8 cellular contexts compared by ENCODE assay signal in genomic region chr14:68664225-68664681, GRCh38.
DNase-seq lines count a peak whose midpoint lies in the region; ATAC-seq, FAIRE-seq and TF ChIP-seq lines count a peak whose summit lies in the region.

No MANE protein-coding gene starts in this region.

- no peak for ATAC-seq in activated B cell treated with CpG ODN at 0.5 μM for 24 hours (ENCODE audit: low read depth)
- ATAC-seq in HG02970 (IDR thresholded peaks at IDR 0.05; ENCODE audit: low FRiP score, unreplicated experiment): no peak
- ATAC-seq in HG03469 (IDR thresholded peaks at IDR 0.05; ENCODE audit: unreplicated experiment): no peak
- ATAC-seq in GM19455 (IDR thresholded peaks at IDR 0.05; ENCODE audit: unreplicated experiment): no peak

- in situ Hi-C loops in GM13976 (cut with MboI; ENCODE audit: low sequenced_read_pairs, unreplicated experiment): loop anchor here (25.0 kb wide), 1 partner anchor 402 kb away; no protein-coding TSS in a partner anchor

- CTCF ChIA-PET in activated B cell treated with CpG ODN at 0.5 μM for 24 hours (lab: Charles Lee): interaction anchor here (0.6 to 1.3 kb wide), 4 partner anchors 14 to 152 kb away, joined by 3 read pairs; no protein-coding TSS in a partner anchor

- H3K4me3 ChIP-seq in fibroblast of mammary gland (ENCODE audit: control insufficient read depth, low read depth, low read length): no peak overlapping the region
- H3K4me3 ChIP-seq in skin epidermis: no peak overlapping the region

- H3K27ac ChIP-seq in skin epidermis: peak overlapping the region in 13 of 21 experiments; percentile 0 to 83 (median 55)

- DNase-seq in GM19239 (ENCODE audit: insufficient read length, low spot score): no peak
- DNase-seq in activated B cell treated with CpG ODN at 0.5 μM for 24 hours: no peak
- peak; percentile 86 for DNase-seq in fibroblast of mammary gland (ENCODE audit: low read depth)
- no peak for DNase-seq in GM13976 (ENCODE audit: low spot score)

- TF ChIP-seq CTCF in activated B cell treated with CpG ODN at 0.5 μM for 24 hours (IDR thresholded peaks at IDR 0.05): no peak
- peak; percentile 18 for TF ChIP-seq CTCF in fibroblast of mammary gland (conservative IDR thresholded peaks at IDR 0.05; ENCODE audit: control insufficient read depth, insufficient read depth, low read depth, low read length)
- no peak for TF ChIP-seq CTCF in GM13976 (IDR thresholded peaks at IDR 0.05; ENCODE audit: borderline replicate concordance, control extremely low read depth, extremely low read depth, insufficient read depth, missing control alignments)

- no peaks in the 10 kb centered on the region for H3K27me3 Mint-ChIP-seq in activated B cell treated with CpG ODN at 0.5 μM for 24 hours

- POLR2A ChIA-PET in activated B cell treated with CpG ODN at 0.5 μM for 24 hours (lab: Charles Lee): interaction anchor here (0.6 to 4.0 kb wide), 14 partner anchors 8 to 456 kb away, joined by 3 to 15 read pairs (median 4); partner anchors contain the start of gene ZFP36L1

- intact Hi-C loops in activated B cell treated with CpG ODN at 0.5 μM for 24 hours (cut with micrococcal nuclease): no loop called here

- H3K4me3 Mint-ChIP-seq in activated B cell treated with CpG ODN at 0.5 μM for 24 hours: peak overlapping the region; percentile 36

- peak; percentile 42 for FAIRE-seq in GM19239 (lab: Jason Lieb, UNC)

- H3K27ac Mint-ChIP-seq in activated B cell treated with CpG ODN at 0.5 μM for 24 hours: peak overlapping the region; percentile 74

- peaks cover 59% of the 10 kb centered on the region for H3K4me1 Mint-ChIP-seq in activated B cell treated with CpG ODN at 0.5 μM for 24 hours

- H3K36me3 Mint-ChIP-seq in activated B cell treated with CpG ODN at 0.5 μM for 24 hours (ENCODE audit: low read depth): peaks cover 4% of the 10 kb centered on the region

- H3K9me3 Mint-ChIP-seq in activated B cell treated with CpG ODN at 0.5 μM for 24 hours: no peaks in the 10 kb centered on the region
